20 cellular contexts compared by ENCODE assay signal in the genomic region with DNA sequence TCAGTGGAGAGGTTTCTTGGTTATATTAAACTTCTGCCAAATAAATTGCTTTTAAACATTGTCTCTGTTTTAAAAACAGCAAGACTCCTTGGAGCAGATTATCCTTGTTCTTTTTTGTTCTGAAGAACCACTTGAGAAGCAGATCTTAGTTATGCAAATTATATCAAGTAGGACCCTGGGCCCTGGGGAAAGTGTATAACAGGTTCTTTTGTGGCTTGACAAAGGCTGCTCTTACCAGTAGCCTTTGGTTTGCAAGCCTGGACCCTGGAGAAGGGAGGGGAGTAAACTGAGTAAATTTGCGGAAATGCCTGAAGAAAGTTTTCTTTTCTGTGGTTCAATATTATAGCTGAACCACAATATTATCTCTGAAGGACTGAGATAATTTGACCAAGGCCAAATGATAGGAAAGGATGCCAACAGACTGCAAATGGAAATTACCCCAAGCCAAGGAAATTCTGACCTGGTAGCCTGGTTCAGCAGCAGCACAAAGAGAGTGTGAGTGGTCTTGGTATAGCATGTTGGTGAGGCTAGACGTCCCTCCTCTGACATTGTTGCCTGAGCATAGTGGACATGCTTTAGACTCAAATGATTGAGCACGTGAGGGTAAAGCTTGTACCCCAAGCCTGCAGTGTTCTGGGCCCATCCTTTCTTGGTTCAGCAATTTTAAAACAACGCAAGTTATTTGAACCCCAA. TPM values are rescaled to one million over a fixed set of nuclear protein-coding genes. Genes with fewer than 3 reads are reported as not detected.
A peak's percentile ranks its signal among the peaks of the same experiment; 100 is the strongest.
DNase-seq lines count a peak whose midpoint lies in the region; ATAC-seq and TF ChIP-seq lines count a peak whose summit lies in the region.
"Had no signal": no experiment of that assay in that cellular context is flagged by ENCODE, and none has a peak within 500 bp of the region (broad histone marks: within the 10 kb centered on the region; RNA-seq: fewer than 3 reads in every experiment).

No MANE protein-coding gene starts in this region.

- H3K4me3 Mint-ChIP-seq in WTC11: peak overlapping the region; percentile 32; the same call in 1 of the 2 replicates
- no peak overlapping the region for H3K4me3 Mint-ChIP-seq in neural progenitor cell
- no peak overlapping the region for H3K4me3 Mint-ChIP-seq in activated T-helper 17 cell treated with anti-CD3 and anti-CD28 coated beads, Interleukin-2, amount 50 U/mL, for 72 hours
- H3K4me3 Mint-ChIP-seq: CD8-positive, alpha-beta memory T cell had no signal

- peak; percentile 42 for DNase-seq in ELF-1 (ENCODE audit: low read depth, low spot score)
- no peak for DNase-seq in WTC11 (ENCODE audit: low spot score)
- DNase-seq in neural progenitor cell (ENCODE audit: low spot score): peak; percentile 59
- DNase-seq in NCI-H82 treated with DMSO at 0.1 percent for 48 hours (lab: John Stamatoyannopoulos, UW; ENCODE audit: unreplicated experiment): no peak
- DNase-seq: Calu3; CD8-positive, alpha-beta memory T cell; DMS153; GF-D8; KG1; NCI-H1092 treated with DMSO at 0.1 percent for 48 hours; NCI-H1436 treated with DMSO at 0.1 percent for 48 hours; NCI-H1930; SIG-M5; SK-N-SH; T-helper 2 cell had no signal

- H3F3A ChIP-seq in neural progenitor cell (ENCODE audit: low read depth): peaks cover 19% of the 10 kb centered on the region

- H3K9me3 ChIP-seq in HUES48 (ENCODE audit: control insufficient read depth, insufficient read depth, low read length): no peaks in the 10 kb centered on the region
- H3K9me3 ChIP-seq in neural progenitor cell (ENCODE audit: low read depth): no peaks in the 10 kb centered on the region

- H3K79me2 ChIP-seq in neural progenitor cell (ENCODE audit: low read depth): no peaks in the 10 kb centered on the region

- POLR2A ChIA-PET in WTC11 (lab: Charles Lee): interaction anchor here (0.6 kb wide), 1 partner anchor 42 kb away, joined by 4 read pairs; no protein-coding TSS in a partner anchor

- no peaks in the 10 kb centered on the region for H3K27me3 ChIP-seq in HUES48 (ENCODE audit: control insufficient read depth, insufficient read depth, low read length)
- H3K27me3 ChIP-seq in neural progenitor cell: no peaks in the 10 kb centered on the region

- TF ChIP-seq CTCF in WTC11 (IDR thresholded peaks at IDR 0.05) (no peak), neural progenitor cell (IDR thresholded peaks at IDR 0.05) (no peak)

- no peaks in the 10 kb centered on the region; the same call in 1 of the 2 replicates for H3K27me3 Mint-ChIP-seq in WTC11 (ENCODE audit: low read depth)
- H3K27me3 Mint-ChIP-seq in neural progenitor cell (ENCODE audit: insufficient read depth, low read depth): no peaks in the 10 kb centered on the region
- peaks cover 18% of the 10 kb centered on the region for H3K27me3 Mint-ChIP-seq in activated T-helper 17 cell treated with anti-CD3 and anti-CD28 coated beads, Interleukin-2, amount 50 U/mL, for 72 hours

- no peaks in the 10 kb centered on the region for H4K20me1 ChIP-seq in neural progenitor cell (ENCODE audit: low read depth)

- no peaks in the 10 kb centered on the region for H3K36me3 Mint-ChIP-seq in WTC11
- H3K36me3 Mint-ChIP-seq in neural progenitor cell: no peaks in the 10 kb centered on the region
- no peaks in the 10 kb centered on the region for H3K36me3 Mint-ChIP-seq in activated T-helper 17 cell treated with anti-CD3 and anti-CD28 coated beads, Interleukin-2, amount 50 U/mL, for 72 hours (ENCODE audit: low read depth)

- peak overlapping the region; percentile 67 for H3K4me2 ChIP-seq in neural progenitor cell
- H3K4me2 ChIP-seq: SK-N-SH had no signal

- peak overlapping the region; percentile 97 for H2AFZ ChIP-seq in neural progenitor cell (replicated peaks)

- CTCF ChIA-PET in WTC11 (lab: Charles Lee): interaction anchor here (0.7 kb wide), 1 partner anchor 448 kb away, joined by 5 read pairs; no protein-coding TSS in a partner anchor

- peaks cover 7% of the 10 kb centered on the region for H3K9me3 Mint-ChIP-seq in WTC11
- peaks cover 8% of the 10 kb centered on the region for H3K9me3 Mint-ChIP-seq in neural progenitor cell
- no peaks in the 10 kb centered on the region for H3K9me3 Mint-ChIP-seq in activated T-helper 17 cell treated with anti-CD3 and anti-CD28 coated beads, Interleukin-2, amount 50 U/mL, for 72 hours

- peak overlapping the region; percentile 71 for H3K27ac Mint-ChIP-seq in WTC11
- peak overlapping the region; percentile 43 for H3K27ac Mint-ChIP-seq in neural progenitor cell
- H3K27ac Mint-ChIP-seq in activated T-helper 17 cell treated with anti-CD3 and anti-CD28 coated beads, Interleukin-2, amount 50 U/mL, for 72 hours: no peak overlapping the region
- H3K27ac Mint-ChIP-seq: CD8-positive, alpha-beta memory T cell had no signal

- H3K27ac ChIP-seq in HUES48 (ENCODE audit: low read depth, low read length) (peak overlapping the region; percentile 71), neural progenitor cell (no peak overlapping the region)
- H3K27ac ChIP-seq: C4-2B had no signal

- H3K4me1 ChIP-seq in HUES48 (ENCODE audit: control insufficient read depth, insufficient read depth, low read length) (peaks cover 24% of the 10 kb centered on the region), neural progenitor cell (peaks cover 13% of the 10 kb centered on the region)

- no peaks in the 10 kb centered on the region for H3K36me3 ChIP-seq in HUES48 (ENCODE audit: control insufficient read depth, insufficient read depth, low read length)
- no peaks in the 10 kb centered on the region for H3K36me3 ChIP-seq in neural progenitor cell

- H3K4me1 Mint-ChIP-seq in WTC11 (peaks cover 40% of the 10 kb centered on the region), neural progenitor cell (peaks cover 9% of the 10 kb centered on the region)
- no peaks in the 10 kb centered on the region for H3K4me1 Mint-ChIP-seq in activated T-helper 17 cell treated with anti-CD3 and anti-CD28 coated beads, Interleukin-2, amount 50 U/mL, for 72 hours
- H3K4me1 Mint-ChIP-seq: CD8-positive, alpha-beta memory T cell had no signal

- H3K4me3 ChIP-seq in HUES48 (ENCODE audit: low read depth, low read length): peak overlapping the region; percentile 22; the same call in 1 of the 2 replicates
- H3K4me3 ChIP-seq in neural progenitor cell: no peak overlapping the region

- H3K9ac ChIP-seq in HUES48 (ENCODE audit: low read depth, low read length) (no peak overlapping the region), neural progenitor cell (no peak overlapping the region)
- H3K9ac ChIP-seq: SK-N-SH had no signal

- ATAC-seq in WTC11 (peak; percentile 96), HG03280 (IDR thresholded peaks at IDR 0.05; ENCODE audit: unreplicated experiment) (no peak)
- ATAC-seq in activated T-helper 17 cell treated with anti-CD3 and anti-CD28 coated beads, Interleukin-2, amount 50 U/mL, for 72 hours (replicated peaks): no peak
- ATAC-seq: Panc1 had no signal

TF ChIP-seq in WTC11, 78 proteins besides CTCF, POLR2A, EP300 and RAD21:
- TF ChIP-seq, protein P1, sequence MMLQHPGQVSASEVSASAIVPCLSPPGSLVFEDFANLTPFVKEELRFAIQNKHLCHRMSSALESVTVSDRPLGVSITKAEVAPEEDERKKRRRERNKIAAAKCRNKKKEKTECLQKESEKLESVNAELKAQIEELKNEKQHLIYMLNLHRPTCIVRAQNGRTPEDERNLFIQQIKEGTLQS (CRISPR knock-in tag; conservative IDR thresholded peaks at IDR 0.05): no peak
- TF ChIP-seq RELA (CRISPR knock-in tag; IDR thresholded peaks at IDR 0.05; ENCODE audit: borderline replicate concordance): no peak
- TF ChIP-seq TCF7 (CRISPR knock-in tag; IDR thresholded peaks at IDR 0.05; ENCODE audit: low read depth): no peak
- no peak for TF ChIP-seq IRF2 (CRISPR knock-in tag; IDR thresholded peaks at IDR 0.05; ENCODE audit: borderline replicate concordance, low read depth)
- TF ChIP-seq TEAD4 (CRISPR knock-in tag; IDR thresholded peaks at IDR 0.05): no peak

RNA-seq across cellular contexts. Expression of a gene that starts 30.4 kb away (rescaled TPM):
- total RNA-seq in WTC11 (2021) (0.21 to 0.59 TPM (median 0.30 TPM) in 3 replicates), neural progenitor cell (ENCODE audit: low replicate concordance) (0.28 TPM in 1 of 2 replicates, not detected in the other)
- not detected for total RNA-seq in activated T-helper 17 cell treated with anti-CD3 and anti-CD28 coated beads, Interleukin-2, amount 50 U/mL, for 72 hours
- total RNA-seq: CD8-positive, alpha-beta memory T cell had no signal

RNA-seq across cellular contexts. Expression of a gene that starts 44.4 kb away (rescaled TPM):
- total RNA-seq in WTC11 (2021) (40.0 to 41.8 TPM (median 41.6 TPM) in 3 replicates), neural progenitor cell (ENCODE audit: low replicate concordance) (28.8 and 32.9 TPM in 2 replicates)
- under 1 TPM in 1 of 2 donors, not detected in 1; 0.54 TPM for total RNA-seq in activated T-helper 17 cell treated with anti-CD3 and anti-CD28 coated beads, Interleukin-2, amount 50 U/mL, for 72 hours

RNA-seq across cellular contexts. Expression of a gene that starts 54.8 kb away (rescaled TPM):
- total RNA-seq in WTC11 (2021): 55.2 to 59.0 TPM (median 56.0 TPM) in 3 replicates
- 64.0 and 114 TPM in 2 replicates for total RNA-seq in neural progenitor cell (ENCODE audit: low replicate concordance)
- 10 to 100 TPM; 13.4 to 29.9 TPM for total RNA-seq in activated T-helper 17 cell treated with anti-CD3 and anti-CD28 coated beads, Interleukin-2, amount 50 U/mL, for 72 hours

Comparison
In these comparisons a context has a peak if more than half of its experiments do, and no peak if none do; other contexts are left out.
1. DNase-seq: peak in ELF-1 (single experiment) and neural progenitor cell (single experiment); none in WTC11 (single experiment) and NCI-H82 treated with DMSO at 0.1 percent for 48 hours (single experiment).
2. RNA of a gene that starts 44.4 kb away (total RNA-seq): 40.0 to 41.8 TPM in WTC11 and 28.8 to 32.9 TPM in neural progenitor cell; 0.54 TPM in activated T-helper 17 cell treated with anti-CD3 and anti-CD28 coated beads, Interleukin-2, amount 50 U/mL, for 72 hours; every median in the first group is over 10 times any median in the second.